In genomic region chr12:101407054-101407437, GRCh38 we compare ENCODE assay signal across 7 cellular contexts. TPM values are rescaled to one million over a fixed set of nuclear protein-coding genes. Genes with fewer than 3 reads are reported as not detected.
DNase-seq lines count a peak whose midpoint lies in the region; ATAC-seq and TF ChIP-seq lines count a peak whose summit lies in the region.

No MANE protein-coding gene starts in this region.

- peak overlapping the region; percentile 89 to 92 for H3K27ac ChIP-seq in lung (ENCODE audit: low read depth in 1 of 2, low read length in 1 of 2)
- H3K27ac ChIP-seq in upper lobe of right lung = peak overlapping the region; percentile 99

- H3K27me3 ChIP-seq in lung (ENCODE audit: control insufficient read depth, insufficient read depth) = no peaks in the 10 kb centered on the region
- H3K27me3 ChIP-seq in upper lobe of right lung = no peaks in the 10 kb centered on the region

- H3K9me3 ChIP-seq in lung (ENCODE audit: control insufficient read depth in 2 of 2, insufficient read depth in 1 of 2, low read length in 1 of 2) (no peaks in the 10 kb centered on the region), upper lobe of right lung (no peaks in the 10 kb centered on the region)

- peak; percentile 6 for ATAC-seq in GM18519 (IDR thresholded peaks at IDR 0.05; ENCODE audit: low FRiP score, unreplicated experiment)
- peak; percentile 10 for ATAC-seq in HG02571 (IDR thresholded peaks at IDR 0.05; ENCODE audit: unreplicated experiment)
- ATAC-seq in lung (ENCODE audit: insufficient read depth, low FRiP score) = peak; percentile 1
- ATAC-seq in upper lobe of right lung = no peak

- TF ChIP-seq CTCF in cardiac fibroblast (IDR thresholded peaks at IDR 0.05; ENCODE audit: low read depth, low read length) (no peak), lung (IDR thresholded peaks at IDR 0.05; ENCODE audit: control extremely low read depth, extremely low read depth) (no peak), upper lobe of right lung (IDR thresholded peaks at IDR 0.05) (no peak)

- H3K4me3 ChIP-seq in cardiac fibroblast (replicated peaks in 1 of 2; ENCODE audit: low read depth in 2 of 2, low read length in 2 of 2) (peak overlapping the region; percentile 89 to 90), lung (peak overlapping the region; percentile 83), upper lobe of right lung (peak overlapping the region; percentile 78)

- H3K4me1 ChIP-seq in lung (ENCODE audit: control insufficient read depth in 2 of 2, insufficient read depth in 2 of 2, low read length in 2 of 2) = peaks cover 1 to 6% of the 10 kb centered on the region in 2 donors
- H3K4me1 ChIP-seq in upper lobe of right lung = peaks cover 25% of the 10 kb centered on the region

- peak; percentile 43 to 47 for DNase-seq in NCI-H526 (lab: John Stamatoyannopoulos, UW)
- no peak for DNase-seq in cardiac fibroblast (ENCODE audit: low read depth in 2 of 2)
- peak; percentile 30 for DNase-seq in lung (ENCODE audit: low spot score)
- no peak for DNase-seq in upper lobe of right lung
- no peak for DNase-seq in Kasumi-1 (lab: John Stamatoyannopoulos, UW)

- intact Hi-C loops in upper lobe of right lung (cut with DNase I) = no loop called here

- 0% methylated on average over 18 of the region's 18 CpGs for whole genome bisulfite sequencing in lung, 2 donors

- H3K36me3 ChIP-seq in lung (ENCODE audit: control insufficient read depth in 2 of 2, insufficient read depth in 2 of 2, low read length in 2 of 2) = peaks cover 0 to under 1% of the 10 kb centered on the region in 2 donors
- H3K36me3 ChIP-seq in upper lobe of right lung = peaks cover 16% of the 10 kb centered on the region

RNA-seq across cellular contexts. Expression of gene ARL1, which starts 0.5 kb away (rescaled TPM):
- total RNA-seq in lung = 10 to 100 TPM; 85.5 to 87.4 TPM
- polyA plus RNA-seq in lung = 10 to 100 TPM; 28.7 to 44.0 TPM
- total RNA-seq in upper lobe of right lung = 78.9 TPM

Comparison
In these comparisons a context has a peak if more than half of its experiments do, and no peak if none do; other contexts are left out.
1. DNase-seq: peak in NCI-H526 (2 of 2) and lung (single experiment); none in cardiac fibroblast (0 of 2), upper lobe of right lung (single experiment) and Kasumi-1 (0 of 2).
2. Peak in every context shown above with its lines, with median percentiles within 50 percentile points of each other: H3K4me3 ChIP-seq.